In the genomic region with DNA sequence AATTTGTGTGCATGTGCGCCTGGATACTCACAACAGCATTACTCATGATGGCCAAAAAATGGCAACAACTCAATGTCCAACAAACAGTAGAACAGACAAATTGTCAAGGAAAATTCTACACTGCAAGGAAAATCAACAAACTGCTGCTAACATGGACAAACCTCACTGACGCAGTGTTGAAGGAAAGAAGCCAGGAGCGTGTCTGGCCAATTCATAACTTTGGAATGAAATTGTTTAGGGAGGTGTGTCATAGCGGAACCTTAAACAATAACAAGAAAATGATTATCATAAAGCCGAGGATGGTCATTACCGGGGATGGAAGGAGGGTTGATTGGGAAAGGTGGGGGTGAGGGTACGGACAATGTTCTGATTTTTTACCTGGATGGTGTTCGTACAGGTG, we compare ENCODE assay signal across 16 cellular contexts.
"Had no signal": no experiment of that assay in that cellular context is flagged by ENCODE, and none has a peak within 500 bp of the region (broad histone marks: within the 10 kb centered on the region; RNA-seq: fewer than 3 reads in every experiment).

No MANE protein-coding gene starts in this region.

- DNase-seq: activated CD4-positive, alpha-beta T cell treated with anti-CD3 and anti-CD28 coated beads for 48 hours; activated CD8-positive, alpha-beta T cell treated with anti-CD3 and anti-CD28 coated beads for 36 hours; activated gamma-delta T cell; activated T-cell treated with anti-CD3 and anti-CD28 coated beads, Interleukin-2, amount 50 U/mL, for 4 hours; amygdala; endodermal cell; erythroblast; naive B cell; stimulated activated CD4-positive, alpha-beta T cell treated with anti-CD3 and anti-CD28 coated beads, Interleukin-2, amount 100 ng/mL, for 24 hours had no signal

- H3K27me3 Mint-ChIP-seq: activated CD8-positive, alpha-beta T cell treated with anti-CD3 and anti-CD28 coated beads for 36 hours; naive B cell had no signal

- H3K9me3 Mint-ChIP-seq: activated CD8-positive, alpha-beta T cell treated with anti-CD3 and anti-CD28 coated beads for 36 hours; activated T-cell treated with anti-CD3 and anti-CD28 coated beads, Interleukin-2, amount 50 U/mL, for 4 hours; endodermal cell; neural progenitor cell; stimulated activated effector memory CD8-positive, alpha-beta T cell treated with anti-CD3 and anti-CD28 coated beads, Interleukin-12 subunit alpha, Interleukin-12 subunit beta, amount 100 ng/mL, for 72 hours; T-helper 1 cell treated with Interleukin-12 subunit alpha and Interleukin-12 subunit beta and Interleukin-4 antibody, amounts not matched to agents 30 μg/mL and 1 μg/mL, for 36 hours had no signal

- H3K27ac Mint-ChIP-seq: activated CD8-positive, alpha-beta T cell treated with anti-CD3 and anti-CD28 coated beads for 36 hours; activated naive CD8-positive, alpha-beta T cell; endodermal cell; neural progenitor cell; stimulated activated effector memory CD8-positive, alpha-beta T cell treated with anti-CD3 and anti-CD28 coated beads, Interleukin-12 subunit alpha, Interleukin-12 subunit beta, amount 100 ng/mL, for 72 hours; T-helper 1 cell treated with Interleukin-12 subunit alpha and Interleukin-12 subunit beta and Interleukin-4 antibody, amounts not matched to agents 30 μg/mL and 1 μg/mL, for 36 hours had no signal

- H3K4me3 ChIP-seq: hepatocyte, neural progenitor cell had no signal

- FAIRE-seq: keratinocyte had no signal

- H3K4me3 Mint-ChIP-seq: activated CD8-positive, alpha-beta T cell treated with anti-CD3 and anti-CD28 coated beads for 36 hours; activated naive CD8-positive, alpha-beta T cell; activated T-cell treated with anti-CD3 and anti-CD28 coated beads, Interleukin-2, amount 50 U/mL, for 4 hours; endodermal cell; neural progenitor cell; stimulated activated effector memory CD8-positive, alpha-beta T cell treated with anti-CD3 and anti-CD28 coated beads, Interleukin-12 subunit alpha, Interleukin-12 subunit beta, amount 100 ng/mL, for 72 hours; T-helper 1 cell treated with Interleukin-12 subunit alpha and Interleukin-12 subunit beta and Interleukin-4 antibody, amounts not matched to agents 30 μg/mL and 1 μg/mL, for 36 hours had no signal

- H3K27ac ChIP-seq: hepatocyte, neural progenitor cell had no signal

- ATAC-seq: activated CD8-positive, alpha-beta T cell treated with anti-CD3 and anti-CD28 coated beads for 36 hours; activated T-cell treated with anti-CD3 and anti-CD28 coated beads, Interleukin-2, amount 50 U/mL, for 4 hours; left lobe of liver; stimulated activated effector memory CD8-positive, alpha-beta T cell treated with anti-CD3 and anti-CD28 coated beads, Interleukin-12 subunit alpha, Interleukin-12 subunit beta, amount 100 ng/mL, for 72 hours had no signal

- H3K36me3 Mint-ChIP-seq: activated naive CD8-positive, alpha-beta T cell; neural progenitor cell; stimulated activated effector memory CD8-positive, alpha-beta T cell treated with anti-CD3 and anti-CD28 coated beads, Interleukin-12 subunit alpha, Interleukin-12 subunit beta, amount 100 ng/mL, for 72 hours had no signal

- H3K4me1 Mint-ChIP-seq: neural progenitor cell; stimulated activated effector memory CD8-positive, alpha-beta T cell treated with anti-CD3 and anti-CD28 coated beads, Interleukin-12 subunit alpha, Interleukin-12 subunit beta, amount 100 ng/mL, for 72 hours had no signal
